ENCODE assay signal across 14 cellular contexts in genomic region chr16:89191901-89192184, GRCh38. TPM values are rescaled to one million over a fixed set of nuclear protein-coding genes. Genes with fewer than 3 reads are reported as not detected.
DNase-seq lines count a peak whose midpoint lies in the region; ATAC-seq and TF ChIP-seq lines count a peak whose summit lies in the region.
"Had no signal": no experiment of that assay in that cellular context is flagged by ENCODE, and none has a peak within 500 bp of the region (broad histone marks: within the 10 kb centered on the region; RNA-seq: fewer than 3 reads in every experiment).

No MANE protein-coding gene starts in this region.

- no peak overlapping the region for H2BK120ac ChIP-seq in mesendoderm (ENCODE audit: low read depth, low read length)

- DNase-seq in right atrium auricular region (ENCODE audit: low spot score) (no peak), Right ventricle myocardium inferior (ENCODE audit: missing footprints) (no peak), cardiac fibroblast (ENCODE audit: low read depth in 2 of 2) (no peak), mesendoderm (no peak), hepatic stellate cell (ENCODE audit: low spot score) (no peak), globus pallidus (ENCODE audit: low spot score) (no peak)
- DNase-seq: effector CD4-positive, alpha-beta T cell; NCI-H446 had no signal

- peak overlapping the region; percentile 59 for H3K4me2 ChIP-seq in mesendoderm (ENCODE audit: low read length)

- no peak overlapping the region for H3K27ac ChIP-seq in right atrium auricular region
- no peak overlapping the region for H3K27ac ChIP-seq in mesendoderm (ENCODE audit: low read depth, low read length)
- H3K27ac ChIP-seq: uterus had no signal

- ATAC-seq in Right ventricle myocardium inferior (no peak), HG03354 (IDR thresholded peaks at IDR 0.05; ENCODE audit: poor library complexity, severe bottlenecking, unreplicated experiment) (no peak), GM21576 (IDR thresholded peaks at IDR 0.05; ENCODE audit: unreplicated experiment) (no peak)

- H3K79me2 ChIP-seq in mesendoderm (ENCODE audit: control insufficient read depth, insufficient read depth, low read length): no peaks in the 10 kb centered on the region

- no peaks in the 10 kb centered on the region for H3K36me3 ChIP-seq in right atrium auricular region
- no peaks in the 10 kb centered on the region for H3K36me3 ChIP-seq in mesendoderm (ENCODE audit: control insufficient read depth, insufficient read depth, low read length)
- H3K36me3 ChIP-seq: uterus had no signal

- no peak overlapping the region for H2BK5ac ChIP-seq in mesendoderm (ENCODE audit: low read length)

- H3K79me1 ChIP-seq in mesendoderm (ENCODE audit: low read length): no peaks in the 10 kb centered on the region

- TF ChIP-seq CTCF in right atrium auricular region (IDR thresholded peaks at IDR 0.05) (no peak), cardiac fibroblast (IDR thresholded peaks at IDR 0.05; ENCODE audit: low read depth, low read length) (no peak)

- H2BK15ac ChIP-seq in mesendoderm (replicated peaks; ENCODE audit: low read depth): no peak overlapping the region

- intact Hi-C loops in Right ventricle myocardium inferior (cut with DNase I): no loop called here

- H3K9me3 ChIP-seq in right atrium auricular region: no peaks in the 10 kb centered on the region
- H3K9me3 ChIP-seq: uterus had no signal

- WGBS in mesendoderm (ENCODE audit: extremely low coverage, insufficient coverage, low lambda C conversion rate): no CpG with 5 or more reads among the region's 19 CpGs

- no peak overlapping the region for H3K18ac ChIP-seq in mesendoderm (ENCODE audit: low read length)

- no peak overlapping the region for H3K23ac ChIP-seq in mesendoderm (ENCODE audit: low read length)

- H3K56ac ChIP-seq in mesendoderm (ENCODE audit: low read length): peak overlapping the region; percentile 73

- H4K5ac ChIP-seq in mesendoderm (ENCODE audit: low read length): no peak overlapping the region

- H3K4me3 ChIP-seq in right atrium auricular region (peak overlapping the region; percentile 40 to 55), cardiac fibroblast (replicated peaks in 1 of 2; ENCODE audit: low read depth in 2 of 2, low read length in 2 of 2) (peak overlapping the region; percentile 33 to 59), mesendoderm (ENCODE audit: low read length) (no peak overlapping the region)

- H3K9ac ChIP-seq in mesendoderm (ENCODE audit: low read length): peak overlapping the region; percentile 48

- H3K27me3 ChIP-seq in right atrium auricular region: no peaks in the 10 kb centered on the region
- no peaks in the 10 kb centered on the region for H3K27me3 ChIP-seq in mesendoderm (ENCODE audit: insufficient read depth, low read length, poor library complexity)
- H3K27me3 ChIP-seq: uterus had no signal

- H2AK5ac ChIP-seq in mesendoderm (ENCODE audit: low read length): no peak overlapping the region

- no peak overlapping the region for H3K4ac ChIP-seq in mesendoderm (ENCODE audit: low read depth, low read length)

- H4K8ac ChIP-seq in mesendoderm (ENCODE audit: low read depth, low read length): no peak overlapping the region

- H3K4me1 ChIP-seq in right atrium auricular region: peaks cover 0 to 19% of the 10 kb centered on the region in 2 donors
- no peaks in the 10 kb centered on the region for H3K4me1 ChIP-seq in mesendoderm (ENCODE audit: control insufficient read depth, low read depth, low read length)

RNA-seq across cellular contexts. Expression of gene SLC22A31, which starts 8.5 kb away (rescaled TPM):
- under 1 TPM in 1 of 2 donors, not detected in 1; 0.75 TPM for total RNA-seq in right atrium auricular region
- not detected for total RNA-seq in Right ventricle myocardium inferior
- polyA plus RNA-seq in mesendoderm (2013, experiment 1 of 2): 2.1 TPM
- polyA plus RNA-seq in mesendoderm (2013, experiment 2 of 2): 2.1 TPM
- total RNA-seq: HT1080, uterus had no signal

RNA-seq across cellular contexts. Expression of gene CDH15, which starts 20.3 kb away (rescaled TPM):
- total RNA-seq in right atrium auricular region: not detected
- not detected for total RNA-seq in Right ventricle myocardium inferior
- polyA plus RNA-seq in mesendoderm (2013, experiment 1 of 2): 0.10 TPM
- polyA plus RNA-seq in mesendoderm (2013, experiment 2 of 2): 0.10 TPM
- total RNA-seq: activated T-helper 1 cell treated with anti-CD3 and anti-CD28 coated beads, Interleukin-12 subunit alpha, Interleukin-12 subunit beta, Interleukin-2, Interleukin-4 antibody, amounts not matched to agents 30 ng/mL and 10 ng/mL and 1 ng/mL, durations not matched to agents 14 hours and 24 hours and 36 hours; HT1080; T-helper 2 cell treated with Interferon-gamma antibody and Interleukin-4, amounts not matched to agents 100 ng/mL and 5 ng/mL, for 36 hours had no signal

RNA-seq across cellular contexts. Expression of gene ZNF778, which starts 25.7 kb away (rescaled TPM):
- total RNA-seq in right atrium auricular region: 1 to 10 TPM; 5.7 to 8.0 TPM
- total RNA-seq in Right ventricle myocardium inferior: 6.9 TPM
- 11.0 TPM for polyA plus RNA-seq in mesendoderm (2013, experiment 1 of 2)
- polyA plus RNA-seq in mesendoderm (2013, experiment 2 of 2): 11.9 TPM
